8 cellular contexts compared by ENCODE assay signal in genomic region chr7:158858592-158859503, GRCh38. TPM values are rescaled to one million over a fixed set of nuclear protein-coding genes. Genes with fewer than 3 reads are reported as not detected.
DNase-seq lines count a peak whose midpoint lies in the region; ATAC-seq, FAIRE-seq and TF ChIP-seq lines count a peak whose summit lies in the region.

No MANE protein-coding gene starts in this region.

- peaks cover 10 to 15% (median 12%) of the 10 kb centered on the region in 3 experiments; a peak in 6 of 7 replicates for H3K36me3 Mint-ChIP-seq in H9 (ENCODE audit: insufficient read depth in 1 of 3, low read depth in 3 of 3)
- H3K36me3 Mint-ChIP-seq in activated naive CD8-positive, alpha-beta T cell treated with anti-CD3 and anti-CD28 coated beads, Interleukin-2, amount 10 ng/mL, durations not matched to agents 7 days and 5 days = peaks cover 2% of the 10 kb centered on the region

- H3K4ac ChIP-seq in H9 (ENCODE audit: low read depth, low read length) (no peak overlapping the region), mesenchymal stem cell (ENCODE audit: low read depth in 1 of 2, low read length in 2 of 2) (no peak overlapping the region)

- no peaks in the 10 kb centered on the region for H3K27me3 ChIP-seq in H9 (ENCODE audit: insufficient read depth, low read length)
- H3K27me3 ChIP-seq in mesenchymal stem cell (ENCODE audit: control insufficient read depth in 1 of 2, insufficient read depth in 1 of 2, low read length in 2 of 2) = no peaks in the 10 kb centered on the region

- H2BK15ac ChIP-seq in H9 (ENCODE audit: low read depth, low read length) (no peak overlapping the region), mesenchymal stem cell (ENCODE audit: low read depth, poor library complexity, severe bottlenecking) (no peak overlapping the region)

- H4K91ac ChIP-seq in H9 (ENCODE audit: insufficient read length, low read depth, low read length) = no peak overlapping the region
- H4K91ac ChIP-seq in mesenchymal stem cell (ENCODE audit: low read length) = no peak overlapping the region

- H3K9me3 ChIP-seq in H9 (ENCODE audit: control insufficient read depth, low read depth, low read length) (no peaks in the 10 kb centered on the region), mesenchymal stem cell (ENCODE audit: control insufficient read depth, low read length) (no peaks in the 10 kb centered on the region)

- no peaks in the 10 kb centered on the region; the same call in 1 of the 2 replicates for H3K27me3 Mint-ChIP-seq in H9 (ENCODE audit: low read depth)
- no peaks in the 10 kb centered on the region for H3K27me3 Mint-ChIP-seq in activated naive CD8-positive, alpha-beta T cell treated with anti-CD3 and anti-CD28 coated beads, Interleukin-2, amount 10 ng/mL, durations not matched to agents 7 days and 5 days

- no peak overlapping the region for H3K18ac ChIP-seq in H9 (ENCODE audit: insufficient read length, low read depth, low read length)
- no peak overlapping the region for H3K18ac ChIP-seq in mesenchymal stem cell (ENCODE audit: low read depth in 1 of 2, low read length in 2 of 2)

- TF ChIP-seq CTCF in H9 (conservative IDR thresholded peaks at IDR 0.05) = no peak

- peak overlapping the region; percentile 49 to 83 for H3K4me3 Mint-ChIP-seq in H9
- peak overlapping the region; percentile 78 for H3K4me3 Mint-ChIP-seq in activated naive CD8-positive, alpha-beta T cell treated with anti-CD3 and anti-CD28 coated beads, Interleukin-2, amount 10 ng/mL, durations not matched to agents 7 days and 5 days

- H3K4me1 ChIP-seq in H9 (ENCODE audit: insufficient read depth, low read length) (peaks cover 2% of the 10 kb centered on the region; the same call in 1 of the 2 replicates), mesenchymal stem cell (ENCODE audit: control insufficient read depth, insufficient read depth, low read depth, low read length) (no peaks in the 10 kb centered on the region)

- H3K4me1 Mint-ChIP-seq in H9 = peaks cover 39 to 60% of the 10 kb centered on the region in 2 experiments
- peaks cover 42% of the 10 kb centered on the region for H3K4me1 Mint-ChIP-seq in activated naive CD8-positive, alpha-beta T cell treated with anti-CD3 and anti-CD28 coated beads, Interleukin-2, amount 10 ng/mL, durations not matched to agents 7 days and 5 days

- H3K36me3 ChIP-seq in mesenchymal stem cell (ENCODE audit: control insufficient read depth in 1 of 2, insufficient read depth in 2 of 2, low read depth in 1 of 2, low read length in 2 of 2) = no peaks in the 10 kb centered on the region

- no peak for ATAC-seq in activated naive CD8-positive, alpha-beta T cell treated with anti-CD3 and anti-CD28 coated beads, Interleukin-2, amount 10 ng/mL, durations not matched to agents 7 days and 5 days (ENCODE audit: low read depth)
- ATAC-seq in HG03095 (IDR thresholded peaks at IDR 0.05; ENCODE audit: unreplicated experiment) = no peak

- no peak overlapping the region for H3K4me3 ChIP-seq in mesenchymal stem cell (ENCODE audit: insufficient read depth in 1 of 2, low read depth in 1 of 2, low read length in 2 of 2)

- H4K5ac ChIP-seq in H9 (ENCODE audit: insufficient read length, low read depth, low read length) = no peak overlapping the region

- no peak for FAIRE-seq in frontal cortex (lab: Jason Lieb, UNC)

- no peak overlapping the region for H4K8ac ChIP-seq in H9 (replicated peaks; ENCODE audit: insufficient read length, low read depth, low read length)
- H4K8ac ChIP-seq in mesenchymal stem cell (ENCODE audit: low read length) = no peak overlapping the region

- no peaks in the 10 kb centered on the region for H4K20me1 ChIP-seq in H9 (ENCODE audit: control insufficient read depth, insufficient read depth, insufficient read length)

- H3K4me2 ChIP-seq in H9 (ENCODE audit: insufficient read depth, insufficient read length, low read length) = peak overlapping the region; percentile 69
- H3K4me2 ChIP-seq in mesenchymal stem cell (ENCODE audit: low read length, poor library complexity, severe bottlenecking) = no peak overlapping the region

- POLR2A ChIA-PET in activated naive CD8-positive, alpha-beta T cell treated with anti-CD3 and anti-CD28 coated beads, Interleukin-2, amount 10 ng/mL, durations not matched to agents 7 days and 5 days (lab: Charles Lee) = interaction anchor here (0.5 to 1.6 kb wide), 9 partner anchors 9 to 250 kb away, joined by 3 to 10 read pairs (median 4); partner anchors contain the start of gene NCAPG2

- H2BK20ac ChIP-seq in H9 (ENCODE audit: low read depth, low read length, poor library complexity, severe bottlenecking) = no peak overlapping the region

- H3K9ac ChIP-seq in H9 (ENCODE audit: extremely low read depth, insufficient read length, low read length) (no peak overlapping the region), mesenchymal stem cell (ENCODE audit: low read length) (no peak overlapping the region)

- H2AFZ ChIP-seq in H9 (ENCODE audit: low read length) = no peak overlapping the region
- no peak overlapping the region for H2AFZ ChIP-seq in mesenchymal stem cell (ENCODE audit: low read depth, low read length)

- no peak overlapping the region for H3K14ac ChIP-seq in H9 (ENCODE audit: insufficient read depth, low read length)
- no peak overlapping the region for H3K14ac ChIP-seq in mesenchymal stem cell (ENCODE audit: low read length in 2 of 2)

- H2BK120ac ChIP-seq in H9 (ENCODE audit: low read depth, low read length, poor library complexity, severe bottlenecking) = no peak overlapping the region
- H2BK120ac ChIP-seq in mesenchymal stem cell (ENCODE audit: low read depth, low read length) = no peak overlapping the region

- no CpG with 5 or more reads among the region's 5 CpGs for WGBS in H9 (ENCODE audit: extremely low coverage, insufficient read length, low lambda C conversion rate)
- 56% methylated on average over 4 of the region's 5 CpGs for WGBS in mesenchymal stem cell

- H2AK5ac ChIP-seq in H9 (ENCODE audit: insufficient read length, low read length) (no peak overlapping the region), mesenchymal stem cell (ENCODE audit: low read length, severe bottlenecking) (no peak overlapping the region)

- H3K9me3 Mint-ChIP-seq in H9 = peaks cover 3% of the 10 kb centered on the region in 2 experiments; a peak in 3 of 5 replicates
- no peaks in the 10 kb centered on the region for H3K9me3 Mint-ChIP-seq in activated naive CD8-positive, alpha-beta T cell treated with anti-CD3 and anti-CD28 coated beads, Interleukin-2, amount 10 ng/mL, durations not matched to agents 7 days and 5 days

- DNase-seq in ACHN = peak; percentile 53
- peak; percentile 65 for DNase-seq in H9
- DNase-seq in activated naive CD8-positive, alpha-beta T cell treated with anti-CD3 and anti-CD28 coated beads, Interleukin-2, amount 10 ng/mL, durations not matched to agents 7 days and 5 days = no peak
- peak; percentile 25 for DNase-seq in mesenchymal stem cell
- no peak for DNase-seq in mesenteric fat pad (ENCODE audit: low spot score)
- DNase-seq in nucleus accumbens (lab: John Stamatoyannopoulos, UW) = no peak
- DNase-seq in frontal cortex (ENCODE audit: low spot score in 2 of 2) = no peak

- H3K56ac ChIP-seq in H9 (ENCODE audit: insufficient read length, low read depth, low read length) = no peak overlapping the region

- H3T11ph ChIP-seq in H9 (ENCODE audit: low read length) = no peak overlapping the region

- H2BK5ac ChIP-seq in H9 (ENCODE audit: insufficient read length, low read length) (no peak overlapping the region), mesenchymal stem cell (ENCODE audit: low read depth, low read length, poor library complexity, severe bottlenecking) (no peak overlapping the region)

- H3K23ac ChIP-seq in H9 (ENCODE audit: insufficient read length, low read depth, low read length) (no peak overlapping the region), mesenchymal stem cell (ENCODE audit: low read length in 2 of 2) (no peak overlapping the region)

- peak overlapping the region; percentile 96 to 98 (median 97) for H3K27ac Mint-ChIP-seq in H9
- H3K27ac Mint-ChIP-seq in activated naive CD8-positive, alpha-beta T cell treated with anti-CD3 and anti-CD28 coated beads, Interleukin-2, amount 10 ng/mL, durations not matched to agents 7 days and 5 days = peak overlapping the region; percentile 76

- H2BK12ac ChIP-seq in H9 (ENCODE audit: insufficient read length, low read depth, low read length) = no peak overlapping the region
- H2BK12ac ChIP-seq in mesenchymal stem cell (ENCODE audit: low read length in 2 of 2) = no peak overlapping the region

- no peaks in the 10 kb centered on the region for H3K23me2 ChIP-seq in H9 (ENCODE audit: insufficient read length, low read depth, low read length, poor library complexity, severe bottlenecking)

- H3K79me1 ChIP-seq in H9 (ENCODE audit: insufficient read depth, low read depth, low read length, poor library complexity, severe bottlenecking) (no peaks in the 10 kb centered on the region), mesenchymal stem cell (replicated peaks; ENCODE audit: low read length, poor library complexity, severe bottlenecking) (peaks cover 6% of the 10 kb centered on the region)

- in situ Hi-C loops in ACHN (cut with HindIII; ENCODE audit: low pct_ligation_motif_present, low pct_unique_long_range_greater_than_20kb, low sequenced_read_pairs) = no loop called here

- no peak overlapping the region for H3K27ac ChIP-seq in H9 (ENCODE audit: insufficient read length, low read depth, low read length)
- H3K27ac ChIP-seq in mesenchymal stem cell (ENCODE audit: low read length, poor library complexity, severe bottlenecking) = no peak overlapping the region

- peaks cover 3% of the 10 kb centered on the region; the same call in 1 of the 2 replicates for H3K79me2 ChIP-seq in H9 (ENCODE audit: insufficient read depth, low read length)

RNA-seq across cellular contexts. Expression of gene DYNC2I1, which starts 2.5 kb away (rescaled TPM):
- total RNA-seq in H9 (2021) (11.5 and 13.2 TPM in 2 replicates), mesenteric fat pad (20.3 TPM), frontal cortex (10.6 TPM)
- total RNA-seq in activated naive CD8-positive, alpha-beta T cell treated with anti-CD3 and anti-CD28 coated beads, Interleukin-2, amount 10 ng/mL, durations not matched to agents 7 days and 5 days = 10 to 100 TPM; 16.3 to 18.2 TPM
- polyA plus RNA-seq in mesenchymal stem cell (2013, experiment 1 of 2) = 11.8 TPM
- 10.7 TPM for polyA plus RNA-seq in mesenchymal stem cell (2013, experiment 2 of 2)

RNA-seq across cellular contexts. Expression of gene ESYT2, which starts 29.5 kb away (rescaled TPM):
- total RNA-seq in H9 (2021) = 36.7 and 39.0 TPM in 2 replicates
- total RNA-seq in activated naive CD8-positive, alpha-beta T cell treated with anti-CD3 and anti-CD28 coated beads, Interleukin-2, amount 10 ng/mL, durations not matched to agents 7 days and 5 days = 10 to 100 TPM; 93.9 to 94.2 TPM
- polyA plus RNA-seq in mesenchymal stem cell (2013, experiment 1 of 2) = 31.0 TPM
- polyA plus RNA-seq in mesenchymal stem cell (2013, experiment 2 of 2) = 31.9 TPM
- 79.5 TPM for total RNA-seq in mesenteric fat pad
- 79.1 TPM for total RNA-seq in frontal cortex

Comparison
In these comparisons a context has a peak if more than half of its experiments do, and no peak if none do; other contexts are left out.
1. DNase-seq: peak in ACHN (single experiment), H9 (single experiment) and mesenchymal stem cell (single experiment); none in activated naive CD8-positive, alpha-beta T cell treated with anti-CD3 and anti-CD28 coated beads, Interleukin-2, amount 10 ng/mL, durations not matched to agents 7 days and 5 days (single experiment), mesenteric fat pad (single experiment), nucleus accumbens (0 of 56) and frontal cortex (0 of 2).